ENCODE assay signal across 8 cellular contexts in genomic region chr18:12990977-12991838, GRCh38. TPM values are rescaled to one million over a fixed set of nuclear protein-coding genes. Genes with fewer than 3 reads are reported as not detected.
A peak's percentile ranks its signal among the peaks of the same experiment; 100 is the strongest.
DNase-seq lines count a peak whose midpoint lies in the region; ATAC-seq and TF ChIP-seq lines count a peak whose summit lies in the region.

Gene CEP192 (plus strand): TSS chr18:12991362. CDS start chr18:12999425, 8,063 bp downstream.

- H3K9ac ChIP-seq in NT2/D1 (ENCODE audit: insufficient read length, low read depth) (peak within 1 kb of the TSS; percentile 95), endocrine pancreas (ENCODE audit: control insufficient read depth, insufficient read depth, low read length) (peak within 1 kb of the TSS; percentile 69), mesendoderm (ENCODE audit: low read length) (peak within 1 kb of the TSS; percentile 97)

- intact Hi-C loops in Caco-2 (cut with micrococcal nuclease; ENCODE audit: unreplicated experiment) = no loop called here

- POLR2A ChIA-PET in Caco-2 (lab: Charles Lee) = interaction anchor here (0.6 to 1.4 kb wide), 20 partner anchors 9 to 614 kb away, joined by 3 to 32 read pairs (median 6); partner anchors contain the start of genes AFG3L2, CEP76, PSMG2 and PTPN2

- peaks cover 39% of the 10 kb centered on the region for H3K79me2 ChIP-seq in mesendoderm (ENCODE audit: control insufficient read depth, insufficient read depth, low read length)

- no peaks in the 10 kb centered on the region for H3K9me3 Mint-ChIP-seq in Caco-2 (ENCODE audit: unreplicated experiment)
- no peaks in the 10 kb centered on the region for H3K9me3 Mint-ChIP-seq in activated CD8-positive, alpha-beta memory T cell treated with anti-CD3 and anti-CD28 coated beads, Interleukin-2, amount 10 ng/mL, durations not matched to agents 7 days and 5 days (ENCODE audit: low read depth)

- peak within 1 kb of the TSS; percentile 96 for H2BK5ac ChIP-seq in mesendoderm (ENCODE audit: low read length)

- peak within 1 kb of the TSS; percentile 89 for H3K4me2 ChIP-seq in mesendoderm (ENCODE audit: low read length)

- H4K5ac ChIP-seq in mesendoderm (ENCODE audit: low read length) = peak within 1 kb of the TSS; percentile 29

- H3K4ac ChIP-seq in mesendoderm (ENCODE audit: low read depth, low read length) = peak within 1 kb of the TSS; percentile 78

- H3K18ac ChIP-seq in mesendoderm (ENCODE audit: low read length) = peak within 1 kb of the TSS; percentile 44

- peaks cover 40% of the 10 kb centered on the region for H3K36me3 Mint-ChIP-seq in Caco-2 (ENCODE audit: insufficient read depth, unreplicated experiment)
- peaks cover 10% of the 10 kb centered on the region for H3K36me3 Mint-ChIP-seq in activated CD8-positive, alpha-beta memory T cell treated with anti-CD3 and anti-CD28 coated beads, Interleukin-2, amount 10 ng/mL, durations not matched to agents 7 days and 5 days

- TF ChIP-seq CTCF in Caco-2 (IDR thresholded peaks at IDR 0.05; ENCODE audit: insufficient read depth in 1 of 2, low read depth in 1 of 2, low read length in 1 of 2, severe bottlenecking in 1 of 2, unreplicated experiment in 1 of 2) = peak in 1 of 2 experiments; percentile 27

- H3K4me3 Mint-ChIP-seq in Caco-2 (ENCODE audit: unreplicated experiment) = peak within 1 kb of the TSS; percentile 72
- H3K4me3 Mint-ChIP-seq in activated CD8-positive, alpha-beta memory T cell treated with anti-CD3 and anti-CD28 coated beads, Interleukin-2, amount 10 ng/mL, durations not matched to agents 7 days and 5 days = peak within 1 kb of the TSS; percentile 88

- H3K27ac Mint-ChIP-seq in Caco-2 (ENCODE audit: unreplicated experiment) = peak within 1 kb of the TSS; percentile 70
- peak within 1 kb of the TSS; percentile 92 for H3K27ac Mint-ChIP-seq in activated CD8-positive, alpha-beta memory T cell treated with anti-CD3 and anti-CD28 coated beads, Interleukin-2, amount 10 ng/mL, durations not matched to agents 7 days and 5 days

- peak; percentile 98 to 99 for DNase-seq in Caco-2
- peak; percentile 31 to 99 (median 88) for DNase-seq in HUDEP-2 (lab: John Stamatoyannopoulos, UW; ENCODE audit: unreplicated experiment in 76 of 76)
- peak; percentile 90 for DNase-seq in NT2/D1 (ENCODE audit: low read depth, low spot score)
- peak; percentile 99 for DNase-seq in activated CD8-positive, alpha-beta memory T cell treated with anti-CD3 and anti-CD28 coated beads, Interleukin-2, amount 10 ng/mL, durations not matched to agents 7 days and 5 days
- peak; percentile 99 for DNase-seq in mesendoderm
- peak; percentile 93 for DNase-seq in stimulated activated CD8-positive, alpha-beta memory T cell treated with anti-CD3 and anti-CD28 coated beads, Interleukin-15, amount 100 ng/mL, for 1 hour (ENCODE audit: low read depth)

- peaks cover 8% of the 10 kb centered on the region; the same call in 1 of the 2 replicates for H3K4me1 ChIP-seq in Caco-2
- peaks cover 5% of the 10 kb centered on the region for H3K4me1 ChIP-seq in NT2/D1 (ENCODE audit: insufficient read depth, insufficient read length)
- peaks cover 10% of the 10 kb centered on the region for H3K4me1 ChIP-seq in endocrine pancreas (ENCODE audit: control insufficient read depth, insufficient read depth, low read length)
- peaks cover 26% of the 10 kb centered on the region for H3K4me1 ChIP-seq in mesendoderm (ENCODE audit: control insufficient read depth, low read depth, low read length)

- peak within 1 kb of the TSS; percentile 85 for H3K23ac ChIP-seq in mesendoderm (ENCODE audit: low read length)

- peak within 1 kb of the TSS; percentile 90 for H3K27ac ChIP-seq in mesendoderm (ENCODE audit: low read depth, low read length)

- no TSS peak for BruUV-seq in Caco-2 (replicated peaks; lab: Mats Ljungman, UMichigan)

- no peak within 1 kb of the TSS for H2BK120ac ChIP-seq in mesendoderm (ENCODE audit: low read depth, low read length)

- peak; percentile 83 for ATAC-seq in GM21381 (IDR thresholded peaks at IDR 0.05; ENCODE audit: unreplicated experiment)
- ATAC-seq in activated CD8-positive, alpha-beta memory T cell treated with anti-CD3 and anti-CD28 coated beads, Interleukin-2, amount 10 ng/mL, durations not matched to agents 7 days and 5 days = peak; percentile 94

- H3K27me3 ChIP-seq in Caco-2 (replicated peaks; ENCODE audit: control insufficient read depth, insufficient read depth, low read length) (no peaks in the 10 kb centered on the region), NT2/D1 (ENCODE audit: insufficient read depth, insufficient read length) (no peaks in the 10 kb centered on the region), endocrine pancreas (ENCODE audit: control insufficient read depth, insufficient read depth, low read length) (no peaks in the 10 kb centered on the region), mesendoderm (ENCODE audit: insufficient read depth, low read length, poor library complexity) (no peaks in the 10 kb centered on the region)

- peak within 1 kb of the TSS; percentile 78 for H3K4me3 ChIP-seq in Caco-2 (ENCODE audit: low read depth, low read length)
- peak within 1 kb of the TSS; percentile 78 for H3K4me3 ChIP-seq in NT2/D1 (ENCODE audit: insufficient read length, low read depth)
- H3K4me3 ChIP-seq in endocrine pancreas (ENCODE audit: control insufficient read depth, insufficient read depth, low read length) = peak within 1 kb of the TSS; percentile 89
- peak within 1 kb of the TSS; percentile 81 for H3K4me3 ChIP-seq in mesendoderm (ENCODE audit: low read length)

- no peaks in the 10 kb centered on the region for H3K27me3 Mint-ChIP-seq in Caco-2 (ENCODE audit: insufficient read depth, unreplicated experiment)
- H3K27me3 Mint-ChIP-seq in activated CD8-positive, alpha-beta memory T cell treated with anti-CD3 and anti-CD28 coated beads, Interleukin-2, amount 10 ng/mL, durations not matched to agents 7 days and 5 days = peaks cover 3% of the 10 kb centered on the region

- H3K9me3 ChIP-seq in Caco-2 = no peaks in the 10 kb centered on the region
- no peaks in the 10 kb centered on the region for H3K9me3 ChIP-seq in NT2/D1 (ENCODE audit: insufficient read depth, low read length)
- H3K9me3 ChIP-seq in endocrine pancreas (ENCODE audit: control insufficient read depth, low read length) = no peaks in the 10 kb centered on the region

- peak within 1 kb of the TSS; percentile 100 for H3K56ac ChIP-seq in mesendoderm (ENCODE audit: low read length)

- no peak within 1 kb of the TSS for H2BK15ac ChIP-seq in mesendoderm (replicated peaks; ENCODE audit: low read depth)

- CTCF ChIA-PET in Caco-2 (lab: Charles Lee) = interaction anchor here (0.5 to 1.6 kb wide), 6 partner anchors 14 to 168 kb away, joined by 3 to 7 read pairs (median 6); no protein-coding TSS in a partner anchor
- CTCF ChIA-PET in activated CD8-positive, alpha-beta memory T cell treated with anti-CD3 and anti-CD28 coated beads, Interleukin-2, amount 10 ng/mL, durations not matched to agents 7 days and 5 days (lab: Charles Lee) = interaction anchor here (0.7 to 2.8 kb wide), 7 partner anchors 9 to 636 kb away, joined by 3 to 11 read pairs (median 4); partner anchors contain the start of gene SEH1L

- no peak within 1 kb of the TSS for H4K8ac ChIP-seq in mesendoderm (ENCODE audit: low read depth, low read length)

- H3K4me1 Mint-ChIP-seq in Caco-2 (ENCODE audit: low read depth, unreplicated experiment) = peaks cover 20% of the 10 kb centered on the region
- H3K4me1 Mint-ChIP-seq in activated CD8-positive, alpha-beta memory T cell treated with anti-CD3 and anti-CD28 coated beads, Interleukin-2, amount 10 ng/mL, durations not matched to agents 7 days and 5 days = peaks cover 21% of the 10 kb centered on the region

- H3K36me3 ChIP-seq in Caco-2 (ENCODE audit: control insufficient read depth, insufficient read depth, low read length) (no peaks in the 10 kb centered on the region), NT2/D1 (ENCODE audit: insufficient read depth, insufficient read length, low read length) (peaks cover 3% of the 10 kb centered on the region), endocrine pancreas (ENCODE audit: control insufficient read depth, insufficient read depth, low read length) (no peaks in the 10 kb centered on the region), mesendoderm (ENCODE audit: control insufficient read depth, insufficient read depth, low read length) (no peaks in the 10 kb centered on the region)

- no CpG with 5 or more reads among the region's 74 CpGs for WGBS in mesendoderm (ENCODE audit: extremely low coverage, insufficient coverage, low lambda C conversion rate)

- H3K79me1 ChIP-seq in mesendoderm (ENCODE audit: low read length) = peaks cover 16% of the 10 kb centered on the region

- peak within 1 kb of the TSS; percentile 97 for H2AK5ac ChIP-seq in mesendoderm (ENCODE audit: low read length)

RNA-seq across cellular contexts. Expression of gene CEP192, which starts in this region (rescaled TPM):
- total RNA-seq in Caco-2 (2022) = 33.5 and 38.1 TPM in 2 replicates
- total RNA-seq in activated CD8-positive, alpha-beta memory T cell treated with anti-CD3 and anti-CD28 coated beads, Interleukin-2, amount 10 ng/mL, durations not matched to agents 7 days and 5 days = 10 to 100 TPM; 36.6 to 57.4 TPM
- 11.5 TPM for polyA plus RNA-seq in mesendoderm (2013, experiment 1 of 2)
- 11.7 TPM for polyA plus RNA-seq in mesendoderm (2013, experiment 2 of 2)

Comparison
In these comparisons a context has a peak if more than half of its experiments do, and no peak if none do; other contexts are left out.
1. Peak in every context shown above with its lines: DNase-seq, ATAC-seq, H3K4me3 ChIP-seq and H3K27ac ChIP-seq.